Comparison of ENCODE assay signal across 13 cellular contexts in genomic region chr5:170389250-170389902, GRCh38. TPM values are rescaled to one million over a fixed set of nuclear protein-coding genes. Genes with fewer than 3 reads are reported as not detected.
DNase-seq lines count a peak whose midpoint lies in the region; ATAC-seq and TF ChIP-seq lines count a peak whose summit lies in the region.
"Had no signal": no experiment of that assay in that cellular context is flagged by ENCODE, and none has a peak within 500 bp of the region (broad histone marks: within the 10 kb centered on the region; RNA-seq: fewer than 3 reads in every experiment).

Gene KCNMB1, minus strand, starts transcription at chr5:170389367. Its CDS starts 3,920 bp downstream, at chr5:170385447.

- WGBS in endodermal cell (ENCODE audit: insufficient coverage in 1 of 2, insufficient read length in 1 of 2), 2 experiments: 82 to 86% methylated on average over 7 to 11 of the region's 11 CpGs
- WGBS in urinary bladder: 21% methylated on average over 11 of the region's 11 CpGs

- ATAC-seq in GM18867 (IDR thresholded peaks at IDR 0.05; ENCODE audit: unreplicated experiment): no peak

- no peaks in the 10 kb centered on the region for H3K27me3 ChIP-seq in endodermal cell (ENCODE audit: control insufficient read depth, insufficient read depth, low read length, poor library complexity, severe bottlenecking)

- H3K27ac ChIP-seq in endodermal cell (ENCODE audit: low read depth, low read length) (peak within 1 kb of the TSS; percentile 33), urinary bladder (ENCODE audit: low read depth) (peak within 1 kb of the TSS; percentile 27)
- H3K27ac ChIP-seq: 22Rv1 had no signal

- TF ChIP-seq CTCF in endodermal cell (conservative IDR thresholded peaks at IDR 0.05): no peak

- H3K36me3 Mint-ChIP-seq in endodermal cell (ENCODE audit: low read depth): no peaks in the 10 kb centered on the region
- no peaks in the 10 kb centered on the region for H3K36me3 Mint-ChIP-seq in activated T-helper 2 cell treated with anti-CD3 and anti-CD28 coated beads, Interferon-gamma antibody, Interleukin-2, Interleukin-4, amounts not matched to agents 10 μg/mL and 5 μg/mL and 100 μg/mL, durations not matched to agents 14 hours and 24 hours and 36 hours (ENCODE audit: low read depth)

- H3K4me3 Mint-ChIP-seq in endodermal cell: no peak within 1 kb of the TSS
- H3K4me3 Mint-ChIP-seq in activated T-helper 2 cell treated with anti-CD3 and anti-CD28 coated beads, Interferon-gamma antibody, Interleukin-2, Interleukin-4, amounts not matched to agents 10 μg/mL and 5 μg/mL and 100 μg/mL, durations not matched to agents 14 hours and 24 hours and 36 hours (ENCODE audit: low read depth): no peak within 1 kb of the TSS
- H3K4me3 Mint-ChIP-seq: activated naive CD4-positive, alpha-beta T cell treated with anti-CD3 and anti-CD28 coated beads for 36 hours had no signal

- H3K9me3 ChIP-seq in endodermal cell (ENCODE audit: control insufficient read depth, low read length): no peaks in the 10 kb centered on the region

- H3K36me3 ChIP-seq in endodermal cell (ENCODE audit: control insufficient read depth, insufficient read depth, low read length) (no peaks in the 10 kb centered on the region), urinary bladder (ENCODE audit: insufficient read depth) (no peaks in the 10 kb centered on the region)

- H3K27ac Mint-ChIP-seq in endodermal cell: no peak within 1 kb of the TSS
- no peak within 1 kb of the TSS for H3K27ac Mint-ChIP-seq in activated T-helper 2 cell treated with anti-CD3 and anti-CD28 coated beads, Interferon-gamma antibody, Interleukin-2, Interleukin-4, amounts not matched to agents 10 μg/mL and 5 μg/mL and 100 μg/mL, durations not matched to agents 14 hours and 24 hours and 36 hours
- H3K27ac Mint-ChIP-seq: activated naive CD4-positive, alpha-beta T cell treated with anti-CD3 and anti-CD28 coated beads for 36 hours had no signal

- H3K9me3 Mint-ChIP-seq in endodermal cell: no peaks in the 10 kb centered on the region
- no peaks in the 10 kb centered on the region for H3K9me3 Mint-ChIP-seq in activated T-helper 2 cell treated with anti-CD3 and anti-CD28 coated beads, Interferon-gamma antibody, Interleukin-2, Interleukin-4, amounts not matched to agents 10 μg/mL and 5 μg/mL and 100 μg/mL, durations not matched to agents 14 hours and 24 hours and 36 hours
- H3K9me3 Mint-ChIP-seq: activated naive CD4-positive, alpha-beta T cell treated with anti-CD3 and anti-CD28 coated beads for 36 hours had no signal

- intact Hi-C loops in activated T-helper 2 cell treated with anti-CD3 and anti-CD28 coated beads, Interferon-gamma antibody, Interleukin-2, Interleukin-4, amounts not matched to agents 10 μg/mL and 5 μg/mL and 100 μg/mL, durations not matched to agents 14 hours and 24 hours and 36 hours (cut with micrococcal nuclease): no loop called here

- peaks cover 2% of the 10 kb centered on the region for H3K27me3 Mint-ChIP-seq in endodermal cell (ENCODE audit: insufficient read depth)
- peaks cover 21% of the 10 kb centered on the region for H3K27me3 Mint-ChIP-seq in activated T-helper 2 cell treated with anti-CD3 and anti-CD28 coated beads, Interferon-gamma antibody, Interleukin-2, Interleukin-4, amounts not matched to agents 10 μg/mL and 5 μg/mL and 100 μg/mL, durations not matched to agents 14 hours and 24 hours and 36 hours (ENCODE audit: low read depth)

- DNase-seq in DMS 273 (lab: John Stamatoyannopoulos, UW; ENCODE audit: unreplicated experiment) (peak; percentile 73), DMS 273 treated with DMSO at 0.1 percent for 48 hours (lab: John Stamatoyannopoulos, UW) (no peak), endodermal cell (no peak), myocyte (ENCODE audit: low read depth) (peak; percentile 1), SIG-M5 treated with dmso at 0.1 percent for 504 hours (lab: John Stamatoyannopoulos, UW; ENCODE audit: unreplicated experiment) (no peak)
- no peak for DNase-seq in activated T-helper 2 cell treated with anti-CD3 and anti-CD28 coated beads, Interferon-gamma antibody, Interleukin-2, Interleukin-4, amounts not matched to agents 10 μg/mL and 5 μg/mL and 100 μg/mL, durations not matched to agents 14 hours and 24 hours and 36 hours (ENCODE audit: low spot score)
- DNase-seq: activated naive CD4-positive, alpha-beta T cell treated with anti-CD3 and anti-CD28 coated beads for 36 hours; kidney glomerular epithelial cell; stimulated activated naive CD4-positive, alpha-beta T cell treated with Interleukin-2 at 50 U/mL for 16 hours had no signal

- H3K4me3 ChIP-seq in endodermal cell (ENCODE audit: low read length): no peak within 1 kb of the TSS
- peak within 1 kb of the TSS; percentile 14 for H3K4me3 ChIP-seq in urinary bladder (ENCODE audit: low read depth, low read length)

- H3K9ac ChIP-seq in endodermal cell (ENCODE audit: extremely low read depth, low read length, poor library complexity, severe bottlenecking): no peak within 1 kb of the TSS

- H3K4me1 Mint-ChIP-seq in endodermal cell: peaks cover 13% of the 10 kb centered on the region
- H3K4me1 Mint-ChIP-seq in activated T-helper 2 cell treated with anti-CD3 and anti-CD28 coated beads, Interferon-gamma antibody, Interleukin-2, Interleukin-4, amounts not matched to agents 10 μg/mL and 5 μg/mL and 100 μg/mL, durations not matched to agents 14 hours and 24 hours and 36 hours (ENCODE audit: low read depth): peaks cover 11% of the 10 kb centered on the region

- H3K4me1 ChIP-seq in endodermal cell (ENCODE audit: control insufficient read depth, insufficient read depth, low read length) (no peaks in the 10 kb centered on the region), urinary bladder (ENCODE audit: insufficient read depth) (no peaks in the 10 kb centered on the region)

RNA-seq across cellular contexts. Expression of gene KCNMB1, which starts in this region (rescaled TPM):
- total RNA-seq in endodermal cell: under 1 TPM in 1 of 2 donors, not detected in 1; 0.09 TPM
- 0.46 TPM for polyA plus RNA-seq in endodermal cell (2013, experiment 1 of 2)
- 0.46 TPM for polyA plus RNA-seq in endodermal cell (2013, experiment 2 of 2)
- not detected in 2 replicates for total RNA-seq in myocyte
- polyA plus RNA-seq in myocyte (2012): 0.08 TPM
- 10.8 TPM for total RNA-seq in urinary bladder
- 82.8 TPM for polyA plus RNA-seq in urinary bladder
- not detected in 2 replicates for total RNA-seq in activated T-helper 2 cell treated with anti-CD3 and anti-CD28 coated beads, Interferon-gamma antibody, Interleukin-2, Interleukin-4, amounts not matched to agents 10 μg/mL and 5 μg/mL and 100 μg/mL, durations not matched to agents 14 hours and 24 hours and 36 hours
- total RNA-seq: MCF 10A had no signal

Comparison
In these comparisons a context has a peak if more than half of its experiments do, and no peak if none do; other contexts are left out.
1. RNA of gene KCNMB1 (total RNA-seq): 10.8 TPM in urinary bladder (single experiment); 0.09 TPM in endodermal cell, not detected in activated T-helper 2 cell treated with anti-CD3 and anti-CD28 coated beads, Interferon-gamma antibody, Interleukin-2, Interleukin-4, amounts not matched to agents 10 μg/mL and 5 μg/mL and 100 μg/mL, durations not matched to agents 14 hours and 24 hours and 36 hours and not detected in myocyte; every median in the first group is over 10 times any median in the second.
2. Peak in DNase-seq in myocyte; RNA of the gene not detected or under 1 TPM.